Comparison of ENCODE assay signal across 1 cellular context in the genomic region with DNA sequence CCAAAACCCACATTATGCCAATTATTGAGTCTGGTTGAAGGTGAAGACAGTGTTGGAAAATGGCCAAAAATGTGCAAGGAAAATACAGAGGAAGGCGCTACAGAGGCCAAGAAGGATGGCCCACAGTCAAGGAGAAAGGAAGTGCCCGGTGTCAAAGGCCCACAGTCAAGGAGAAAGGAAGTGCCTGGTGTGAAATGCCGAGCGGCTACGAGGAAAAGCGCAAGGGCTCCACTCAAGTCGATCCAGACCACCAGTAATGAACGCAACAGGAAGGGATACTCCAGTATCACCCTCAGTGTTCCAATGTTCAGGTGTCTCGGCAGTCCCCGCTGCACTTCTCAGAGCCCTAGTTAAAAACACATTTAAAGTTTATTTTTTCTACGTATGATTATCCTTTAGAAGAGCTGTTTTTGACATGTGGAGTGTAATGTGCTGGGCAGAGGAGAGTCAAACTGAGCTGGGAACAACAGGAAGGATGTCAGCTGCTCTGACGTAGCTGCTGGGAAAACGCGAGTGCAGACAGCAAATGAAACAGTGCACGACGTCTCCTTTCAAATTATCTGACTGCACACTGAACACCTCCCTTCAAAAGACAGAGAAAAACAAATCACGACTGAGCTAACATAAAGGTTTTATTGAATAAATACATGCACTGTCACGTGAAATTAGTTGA.
TF ChIP-seq lines count a peak whose summit lies in the region.

No MANE protein-coding gene starts in this region.

TF ChIP-seq in IMR-90, 13 proteins besides CTCF, POLR2A, EP300 and RAD21:
- TF ChIP-seq RFX5 (IDR thresholded peaks at IDR 0.05; ENCODE audit: low read depth, low read length) (no peak), MAFK (IDR thresholded peaks at IDR 0.05; ENCODE audit: low read depth, low read length) (no peak), CHD1 (IDR thresholded peaks at IDR 0.05; ENCODE audit: low read depth, low read length) (no peak), MXI1 (IDR thresholded peaks at IDR 0.05; ENCODE audit: borderline replicate concordance, low read depth, low read length) (no peak), BHLHE40 (IDR thresholded peaks at IDR 0.05; ENCODE audit: low read depth, low read length) (no peak), USF2 (IDR thresholded peaks at IDR 0.05; ENCODE audit: low read depth, low read length) (no peak), NFE2L2 (IDR thresholded peaks at IDR 0.05; ENCODE audit: low read depth, low read length) (no peak), SMC3 (IDR thresholded peaks at IDR 0.05; ENCODE audit: low read depth, low read length) (no peak)
